ENCODE assay signal across 1 cellular context in genomic region chr1:2380816-2381591, GRCh38.
TF ChIP-seq lines count a peak whose summit lies in the region.

No MANE protein-coding gene starts in this region.

TF ChIP-seq in K562, 482 proteins besides CTCF, POLR2A, EP300 and RAD21 (continued from another document):
- TF ChIP-seq MCM2 (IDR thresholded peaks at IDR 0.05; ENCODE audit: low read depth) (no peak), RCOR1 (IDR thresholded peaks at IDR 0.05; ENCODE audit: borderline replicate concordance in 1 of 2, low read depth in 2 of 2, low read length in 2 of 2) (no peak), POLR2H (tag; IDR thresholded peaks at IDR 0.05; ENCODE audit: low read depth) (no peak), ZC3H11A (IDR thresholded peaks at IDR 0.05; ENCODE audit: low read depth, low read length) (no peak), HNRNPLL (IDR thresholded peaks at IDR 0.05; ENCODE audit: low read depth, low read length, poor library complexity, severe bottlenecking) (no peak), E2F3 (CRISPR knock-in tag; IDR thresholded peaks at IDR 0.05) (no peak), BRF1 (IDR thresholded peaks at IDR 0.05; ENCODE audit: borderline replicate concordance, extremely low read depth, insufficient read length) (no peak), TGIF2 (CRISPR knock-in tag; IDR thresholded peaks at IDR 0.05) (no peak), NR2F6 (CRISPR knock-in tag; IDR thresholded peaks at IDR 0.05) (no peak), NFYB (IDR thresholded peaks at IDR 0.05; ENCODE audit: extremely low read depth, insufficient read length) (no peak), SRSF3 (IDR thresholded peaks at IDR 0.05; ENCODE audit: insufficient read depth, low read length) (no peak), HIVEP1 (CRISPR knock-in tag; IDR thresholded peaks at IDR 0.05) (no peak), PYGO2 (tag; IDR thresholded peaks at IDR 0.05) (no peak), ZC3H8 (IDR thresholded peaks at IDR 0.05) (no peak), KLF16 (IDR thresholded peaks at IDR 0.05) (no peak), RERE (CRISPR knock-in tag; IDR thresholded peaks at IDR 0.05; ENCODE audit: borderline replicate concordance) (no peak), EGR1 (conservative IDR thresholded peaks at IDR 0.05) (0 out of 2 replicates have a peak, but pooled peaks have one; percentile 10), CBX1 (IDR thresholded peaks at IDR 0.05; ENCODE audit: low read depth) (no peak), POLR2G (IDR thresholded peaks at IDR 0.05; ENCODE audit: low read depth, low read length) (peak; percentile 59), RBM34 (IDR thresholded peaks at IDR 0.05; ENCODE audit: borderline replicate concordance, insufficient read depth, low read length) (no peak), ZNF696 (CRISPR knock-in tag; conservative IDR thresholded peaks at IDR 0.05) (no peak), SMARCC2 (IDR thresholded peaks at IDR 0.05; ENCODE audit: low read depth) (no peak), POU5F1 (IDR thresholded peaks at IDR 0.05; ENCODE audit: borderline replicate concordance, low read depth, low read length, partially characterized antibody) (no peak), ZNF274 (IDR thresholded peaks at IDR 0.05; ENCODE audit: borderline replicate concordance, low read depth, low read length) (no peak), SP2 (IDR thresholded peaks at IDR 0.05; ENCODE audit: extremely low read depth, low read depth, low read length, poor library complexity, severe bottlenecking) (no peak), DPF2 (IDR thresholded peaks at IDR 0.05) (no peak), SUPT5H (IDR thresholded peaks at IDR 0.05) (peak; percentile 22; the same call in 1 of the 2 replicates), ZBTB7A (IDR thresholded peaks at IDR 0.05; ENCODE audit: borderline replicate concordance, control insufficient read depth, low read depth, low read length) (0 out of 2 replicates have a peak, but pooled peaks have one; percentile 13), HLTF (IDR thresholded peaks at IDR 0.05) (no peak), TEAD1 (CRISPR knock-in tag; IDR thresholded peaks at IDR 0.05) (no peak)
- TF ChIP-seq, protein P1, sequence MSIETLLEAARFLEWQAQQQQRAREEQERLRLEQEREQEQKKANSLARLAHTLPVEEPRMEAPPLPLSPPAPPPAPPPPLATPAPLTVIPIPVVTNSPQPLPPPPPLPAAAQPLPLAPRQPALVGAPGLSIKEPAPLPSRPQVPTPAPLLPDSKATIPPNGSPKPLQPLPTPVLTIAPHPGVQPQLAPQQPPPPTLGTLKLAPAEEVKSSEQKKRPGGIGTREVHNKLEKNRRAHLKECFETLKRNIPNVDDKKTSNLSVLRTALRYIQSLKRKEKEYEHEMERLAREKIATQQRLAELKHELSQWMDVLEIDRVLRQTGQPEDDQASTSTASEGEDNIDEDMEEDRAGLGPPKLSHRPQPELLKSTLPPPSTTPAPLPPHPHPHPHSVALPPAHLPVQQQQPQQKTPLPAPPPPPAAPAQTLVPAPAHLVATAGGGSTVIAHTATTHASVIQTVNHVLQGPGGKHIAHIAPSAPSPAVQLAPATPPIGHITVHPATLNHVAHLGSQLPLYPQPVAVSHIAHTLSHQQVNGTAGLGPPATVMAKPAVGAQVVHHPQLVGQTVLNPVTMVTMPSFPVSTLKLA (conservative IDR thresholded peaks at IDR 0.05), result no peak
- TF ChIP-seq, protein P2, sequence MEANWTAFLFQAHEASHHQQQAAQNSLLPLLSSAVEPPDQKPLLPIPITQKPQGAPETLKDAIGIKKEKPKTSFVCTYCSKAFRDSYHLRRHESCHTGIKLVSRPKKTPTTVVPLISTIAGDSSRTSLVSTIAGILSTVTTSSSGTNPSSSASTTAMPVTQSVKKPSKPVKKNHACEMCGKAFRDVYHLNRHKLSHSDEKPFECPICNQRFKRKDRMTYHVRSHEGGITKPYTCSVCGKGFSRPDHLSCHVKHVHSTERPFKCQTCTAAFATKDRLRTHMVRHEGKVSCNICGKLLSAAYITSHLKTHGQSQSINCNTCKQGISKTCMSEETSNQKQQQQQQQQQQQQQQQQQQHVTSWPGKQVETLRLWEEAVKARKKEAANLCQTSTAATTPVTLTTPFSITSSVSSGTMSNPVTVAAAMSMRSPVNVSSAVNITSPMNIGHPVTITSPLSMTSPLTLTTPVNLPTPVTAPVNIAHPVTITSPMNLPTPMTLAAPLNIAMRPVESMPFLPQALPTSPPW (CRISPR knock-in tag; IDR thresholded peaks at IDR 0.05), result no peak
- TF ChIP-seq, protein P3, sequence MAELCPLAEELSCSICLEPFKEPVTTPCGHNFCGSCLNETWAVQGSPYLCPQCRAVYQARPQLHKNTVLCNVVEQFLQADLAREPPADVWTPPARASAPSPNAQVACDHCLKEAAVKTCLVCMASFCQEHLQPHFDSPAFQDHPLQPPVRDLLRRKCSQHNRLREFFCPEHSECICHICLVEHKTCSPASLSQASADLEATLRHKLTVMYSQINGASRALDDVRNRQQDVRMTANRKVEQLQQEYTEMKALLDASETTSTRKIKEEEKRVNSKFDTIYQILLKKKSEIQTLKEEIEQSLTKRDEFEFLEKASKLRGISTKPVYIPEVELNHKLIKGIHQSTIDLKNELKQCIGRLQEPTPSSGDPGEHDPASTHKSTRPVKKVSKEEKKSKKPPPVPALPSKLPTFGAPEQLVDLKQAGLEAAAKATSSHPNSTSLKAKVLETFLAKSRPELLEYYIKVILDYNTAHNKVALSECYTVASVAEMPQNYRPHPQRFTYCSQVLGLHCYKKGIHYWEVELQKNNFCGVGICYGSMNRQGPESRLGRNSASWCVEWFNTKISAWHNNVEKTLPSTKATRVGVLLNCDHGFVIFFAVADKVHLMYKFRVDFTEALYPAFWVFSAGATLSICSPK (IDR thresholded peaks at IDR 0.05; ENCODE audit: borderline replicate concordance), result no peak
- TF ChIP-seq, protein P4, sequence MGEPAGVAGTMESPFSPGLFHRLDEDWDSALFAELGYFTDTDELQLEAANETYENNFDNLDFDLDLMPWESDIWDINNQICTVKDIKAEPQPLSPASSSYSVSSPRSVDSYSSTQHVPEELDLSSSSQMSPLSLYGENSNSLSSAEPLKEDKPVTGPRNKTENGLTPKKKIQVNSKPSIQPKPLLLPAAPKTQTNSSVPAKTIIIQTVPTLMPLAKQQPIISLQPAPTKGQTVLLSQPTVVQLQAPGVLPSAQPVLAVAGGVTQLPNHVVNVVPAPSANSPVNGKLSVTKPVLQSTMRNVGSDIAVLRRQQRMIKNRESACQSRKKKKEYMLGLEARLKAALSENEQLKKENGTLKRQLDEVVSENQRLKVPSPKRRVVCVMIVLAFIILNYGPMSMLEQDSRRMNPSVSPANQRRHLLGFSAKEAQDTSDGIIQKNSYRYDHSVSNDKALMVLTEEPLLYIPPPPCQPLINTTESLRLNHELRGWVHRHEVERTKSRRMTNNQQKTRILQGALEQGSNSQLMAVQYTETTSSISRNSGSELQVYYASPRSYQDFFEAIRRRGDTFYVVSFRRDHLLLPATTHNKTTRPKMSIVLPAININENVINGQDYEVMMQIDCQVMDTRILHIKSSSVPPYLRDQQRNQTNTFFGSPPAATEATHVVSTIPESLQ (CRISPR knock-in tag; IDR thresholded peaks at IDR 0.05), result no peak
